ENCODE assay signal across 19 cellular contexts in genomic region chr10:30828680-30829079, GRCh38.
A peak's percentile ranks its signal among the peaks of the same experiment; 100 is the strongest.
DNase-seq lines count a peak whose midpoint lies in the region; ATAC-seq, FAIRE-seq and TF ChIP-seq lines count a peak whose summit lies in the region.
"Had no signal": no experiment of that assay in that cellular context is flagged by ENCODE, and none has a peak within 500 bp of the region (broad histone marks: within the 10 kb centered on the region; RNA-seq: fewer than 3 reads in every experiment).

No MANE protein-coding gene starts in this region.

- peak overlapping the region; percentile 27 for H3K9ac ChIP-seq in adipocyte (ENCODE audit: low read length)
- H3K9ac ChIP-seq: GM23248 had no signal

- intact Hi-C loops in Right ventricle myocardium superior (cut with DNase I), result no loop called here
- intact Hi-C loops in heart left ventricle (cut with DNase I), result no loop called here
- intact Hi-C loops in pancreas (cut with DNase I), result no loop called here

- no peak for TF ChIP-seq POLR2A in heart left ventricle (IDR thresholded peaks at IDR 0.05)
- no peak for TF ChIP-seq POLR2A in gastroesophageal sphincter (IDR thresholded peaks at IDR 0.05)

- no peaks in the 10 kb centered on the region for H3K9me3 ChIP-seq in heart left ventricle
- H3K9me3 ChIP-seq in adipocyte (ENCODE audit: control insufficient read depth, low read length), result no peaks in the 10 kb centered on the region
- H3K9me3 ChIP-seq in small intestine (ENCODE audit: control insufficient read depth, low read depth), result no peaks in the 10 kb centered on the region
- H3K9me3 ChIP-seq in gastroesophageal sphincter, result no peaks in the 10 kb centered on the region
- H3K9me3 ChIP-seq in pancreas, result no peaks in the 10 kb centered on the region
- H3K9me3 ChIP-seq in WERI-Rb-1 (ENCODE audit: severe bottlenecking), result no peaks in the 10 kb centered on the region

- 44 to 68% (median 55%) methylated on average over 4 of the region's 4 CpGs for whole genome bisulfite sequencing in heart left ventricle, 4 donors
- WGBS in small intestine, 3 donors, result 18 to 55% (median 19%) methylated on average over 4 of the region's 4 CpGs
- WGBS in gastroesophageal sphincter (ENCODE audit: low coverage in 1 of 2), 2 donors, result 68 to 78% methylated on average over 4 of the region's 4 CpGs
- WGBS in pancreas, 2 donors, result 42 to 51% methylated on average over 4 of the region's 4 CpGs

- peak; percentile 11 for ATAC-seq in Right ventricle myocardium superior (ENCODE audit: poor library complexity)
- ATAC-seq in heart left ventricle, result no peak
- ATAC-seq in gastroesophageal sphincter, result no peak
- ATAC-seq in pancreas, result no peak

- H3K27ac ChIP-seq in heart left ventricle (no peak overlapping the region), small intestine (ENCODE audit: low read depth in 1 of 2, low read length in 1 of 2) (no peak overlapping the region), gastroesophageal sphincter (no peak overlapping the region), pancreas (no peak overlapping the region), WERI-Rb-1 (no peak overlapping the region)
- H3K27ac ChIP-seq: GM23248, HL-60, PC-9 had no signal

- no peak for TF ChIP-seq CTCF in heart left ventricle (IDR thresholded peaks at IDR 0.05)
- no peak for TF ChIP-seq CTCF in fibroblast of the aortic adventitia (IDR thresholded peaks at IDR 0.05; ENCODE audit: insufficient read depth, low read length)
- TF ChIP-seq CTCF in gastroesophageal sphincter (IDR thresholded peaks at IDR 0.05), result no peak
- no peak for TF ChIP-seq CTCF in pancreas (IDR thresholded peaks at IDR 0.05)
- TF ChIP-seq CTCF in WERI-Rb-1 (IDR thresholded peaks at IDR 0.05; ENCODE audit: low read depth, low read length), result no peak

- H3K36me3 ChIP-seq in heart left ventricle (no peaks in the 10 kb centered on the region), adipocyte (ENCODE audit: control insufficient read depth, insufficient read depth, low read length, severe bottlenecking) (no peaks in the 10 kb centered on the region), small intestine (ENCODE audit: control insufficient read depth in 2 of 2, insufficient read depth in 2 of 2, low read length in 2 of 2) (no peaks in the 10 kb centered on the region), gastroesophageal sphincter (no peaks in the 10 kb centered on the region), pancreas (no peaks in the 10 kb centered on the region), WERI-Rb-1 (no peaks in the 10 kb centered on the region)

- TF ChIP-seq EP300 in gastroesophageal sphincter (IDR thresholded peaks at IDR 0.05), result no peak

- DNase-seq in Right ventricle myocardium superior, result no peak
- no peak for DNase-seq in heart left ventricle
- DNase-seq in adipocyte (ENCODE audit: low read depth), result no peak
- DNase-seq in fibroblast of the aortic adventitia (ENCODE audit: low read depth), result peak; percentile 56
- DNase-seq in small intestine, result peak; percentile 38
- DNase-seq in pancreas, result no peak
- DNase-seq in WERI-Rb-1, result no peak
- DNase-seq: CD4-positive, alpha-beta memory T cell; GF-D8; GM23248; HCEC 1CT; NCI-H187; NCI-H526 treated with DMSO at 0.1 percent for 48 hours; NK-92 treated with Interleukin-12 subunit alpha and Interleukin-12 subunit beta, amount 100 ng/mL, for 24 hours; PC-9 had no signal

- H3K4me3 ChIP-seq in heart left ventricle, result no peak overlapping the region
- H3K4me3 ChIP-seq in adipocyte (ENCODE audit: low read length), result no peak overlapping the region
- no peak overlapping the region for H3K4me3 ChIP-seq in fibroblast of the aortic adventitia (ENCODE audit: low read depth, low read length)
- H3K4me3 ChIP-seq in small intestine (ENCODE audit: low read depth in 1 of 2, low read length in 2 of 2), result no peak overlapping the region
- H3K4me3 ChIP-seq in gastroesophageal sphincter, result no peak overlapping the region
- no peak overlapping the region for H3K4me3 ChIP-seq in pancreas
- H3K4me3 ChIP-seq in WERI-Rb-1 (ENCODE audit: low read depth, low read length), result no peak overlapping the region
- H3K4me3 ChIP-seq: GM23248, PC-9 had no signal

- FAIRE-seq in small intestine (lab: Jason Lieb, UNC) (no peak), pancreas (lab: Jason Lieb, UNC) (no peak)
- FAIRE-seq: GM12891, GM18507 had no signal

- peaks cover 0 to 18% (median 12%) of the 10 kb centered on the region in 12 donors for H3K4me1 ChIP-seq in heart left ventricle
- peaks cover 30% of the 10 kb centered on the region for H3K4me1 ChIP-seq in adipocyte (ENCODE audit: control insufficient read depth, insufficient read depth, low read length)
- no peaks in the 10 kb centered on the region for H3K4me1 ChIP-seq in small intestine (ENCODE audit: control insufficient read depth in 2 of 2, insufficient read depth in 1 of 2, low read depth in 1 of 2, low read length in 1 of 2)
- peaks cover 0 to 12% (median 0%) of the 10 kb centered on the region in 3 donors for H3K4me1 ChIP-seq in gastroesophageal sphincter
- no peaks in the 10 kb centered on the region for H3K4me1 ChIP-seq in pancreas

- H3K27me3 ChIP-seq in heart left ventricle, result no peaks in the 10 kb centered on the region
- H3K27me3 ChIP-seq in adipocyte (replicated peaks; ENCODE audit: control insufficient read depth, insufficient read depth, low read length), result no peaks in the 10 kb centered on the region
- no peaks in the 10 kb centered on the region for H3K27me3 ChIP-seq in small intestine (ENCODE audit: control insufficient read depth in 2 of 2, insufficient read depth in 2 of 2, low read length in 2 of 2)
- H3K27me3 ChIP-seq in gastroesophageal sphincter, result peaks cover 7% of the 10 kb centered on the region
- no peaks in the 10 kb centered on the region for H3K27me3 ChIP-seq in pancreas
- no peaks in the 10 kb centered on the region for H3K27me3 ChIP-seq in WERI-Rb-1 (ENCODE audit: insufficient read depth, low read depth, severe bottlenecking)

Comparison
In these comparisons a context has a peak if more than half of its experiments do, and no peak if none do; other contexts are left out.
1. DNase-seq: peak in fibroblast of the aortic adventitia (single experiment) and small intestine (single experiment); none in Right ventricle myocardium superior (single experiment), heart left ventricle (0 of 5), adipocyte (single experiment), pancreas (0 of 6) and WERI-Rb-1 (single experiment).